ENCODE assay signal across 1 cellular context in the genomic region with DNA sequence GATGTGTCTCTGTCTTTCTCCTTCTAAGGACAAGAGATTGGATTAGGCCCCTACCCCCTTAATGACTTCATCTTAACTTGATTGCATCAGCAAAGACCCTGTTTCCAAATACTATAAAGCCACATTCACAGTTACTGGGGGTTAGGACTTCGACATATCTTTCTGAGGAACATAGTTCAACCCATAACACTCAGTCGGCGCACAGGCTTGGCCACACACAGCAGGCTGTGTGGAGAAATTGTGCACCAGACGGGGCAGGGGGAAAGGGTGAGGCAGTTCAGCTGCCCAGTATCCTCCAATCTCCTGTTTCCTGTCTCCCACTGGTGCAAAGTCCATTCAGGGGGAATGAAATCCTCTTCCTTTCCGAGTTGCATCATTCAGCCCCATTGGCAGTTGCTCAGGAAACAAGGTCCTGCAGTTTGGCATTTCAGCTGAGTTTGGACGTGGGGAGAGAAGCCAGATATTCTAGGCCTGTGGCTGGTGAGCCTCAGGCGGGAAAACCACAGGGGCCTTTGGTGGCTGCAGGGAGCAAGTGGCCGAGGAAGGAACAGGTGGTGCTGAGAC.
TF ChIP-seq lines count a peak whose summit lies in the region.

No MANE protein-coding gene starts in this region.

TF ChIP-seq in HepG2, 621 proteins besides CTCF, POLR2A, EP300 and RAD21 (continued from another document):
- TF ChIP-seq, protein P1, sequence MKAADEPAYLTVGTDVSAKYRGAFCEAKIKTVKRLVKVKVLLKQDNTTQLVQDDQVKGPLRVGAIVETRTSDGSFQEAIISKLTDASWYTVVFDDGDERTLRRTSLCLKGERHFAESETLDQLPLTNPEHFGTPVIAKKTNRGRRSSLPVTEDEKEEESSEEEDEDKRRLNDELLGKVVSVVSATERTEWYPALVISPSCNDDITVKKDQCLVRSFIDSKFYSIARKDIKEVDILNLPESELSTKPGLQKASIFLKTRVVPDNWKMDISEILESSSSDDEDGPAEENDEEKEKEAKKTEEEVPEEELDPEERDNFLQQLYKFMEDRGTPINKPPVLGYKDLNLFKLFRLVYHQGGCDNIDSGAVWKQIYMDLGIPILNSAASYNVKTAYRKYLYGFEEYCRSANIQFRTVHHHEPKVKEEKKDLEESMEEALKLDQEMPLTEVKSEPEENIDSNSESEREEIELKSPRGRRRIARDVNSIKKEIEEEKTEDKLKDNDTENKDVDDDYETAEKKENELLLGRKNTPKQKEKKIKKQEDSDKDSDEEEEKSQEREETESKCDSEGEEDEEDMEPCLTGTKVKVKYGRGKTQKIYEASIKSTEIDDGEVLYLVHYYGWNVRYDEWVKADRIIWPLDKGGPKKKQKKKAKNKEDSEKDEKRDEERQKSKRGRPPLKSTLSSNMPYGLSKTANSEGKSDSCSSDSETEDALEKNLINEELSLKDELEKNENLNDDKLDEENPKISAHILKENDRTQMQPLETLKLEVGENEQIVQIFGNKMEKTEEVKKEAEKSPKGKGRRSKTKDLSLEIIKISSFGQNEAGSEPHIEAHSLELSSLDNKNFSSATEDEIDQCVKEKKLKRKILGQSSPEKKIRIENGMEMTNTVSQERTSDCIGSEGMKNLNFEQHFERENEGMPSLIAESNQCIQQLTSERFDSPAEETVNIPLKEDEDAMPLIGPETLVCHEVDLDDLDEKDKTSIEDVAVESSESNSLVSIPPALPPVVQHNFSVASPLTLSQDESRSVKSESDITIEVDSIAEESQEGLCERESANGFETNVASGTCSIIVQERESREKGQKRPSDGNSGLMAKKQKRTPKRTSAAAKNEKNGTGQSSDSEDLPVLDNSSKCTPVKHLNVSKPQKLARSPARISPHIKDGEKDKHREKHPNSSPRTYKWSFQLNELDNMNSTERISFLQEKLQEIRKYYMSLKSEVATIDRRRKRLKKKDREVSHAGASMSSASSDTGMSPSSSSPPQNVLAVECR (CRISPR knock-in tag; IDR thresholded peaks at IDR 0.05; ENCODE audit: borderline replicate concordance), result peak; percentile 55; the same call in 1 of the 2 replicates
- TF ChIP-seq, protein P2, sequence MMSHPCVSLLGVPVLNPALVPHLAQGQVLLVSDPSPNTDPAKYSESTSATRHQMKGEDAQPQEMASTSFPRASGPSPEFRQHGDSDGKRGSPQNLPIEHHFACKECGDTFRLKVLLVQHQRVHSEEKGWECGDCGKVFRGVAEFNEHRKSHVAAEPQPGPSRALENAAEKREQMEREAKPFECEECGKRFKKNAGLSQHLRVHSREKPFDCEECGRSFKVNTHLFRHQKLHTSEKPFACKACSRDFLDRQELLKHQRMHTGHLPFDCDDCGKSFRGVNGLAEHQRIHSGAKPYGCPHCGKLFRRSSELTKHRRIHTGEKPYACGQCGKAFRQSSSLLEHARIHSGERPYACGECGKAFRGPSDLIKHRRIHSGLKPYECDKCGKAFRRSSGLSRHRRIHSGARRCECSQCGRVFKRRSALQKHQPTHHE (CRISPR knock-in tag; IDR thresholded peaks at IDR 0.05; ENCODE audit: borderline replicate concordance), result no peak
- peak; percentile 95 for TF ChIP-seq SALL1 (CRISPR knock-in tag; IDR thresholded peaks at IDR 0.05)
- no peak for TF ChIP-seq NPAS2 (CRISPR knock-in tag; IDR thresholded peaks at IDR 0.05; ENCODE audit: borderline replicate concordance)
- no peak for TF ChIP-seq SAFB2 (CRISPR knock-in tag; IDR thresholded peaks at IDR 0.05; ENCODE audit: borderline replicate concordance, low read depth)
